In genomic region chr4:89752932-89753598, GRCh38 we compare ENCODE assay signal across 8 cellular contexts.
DNase-seq lines count a peak whose midpoint lies in the region; ATAC-seq and TF ChIP-seq lines count a peak whose summit lies in the region.

No MANE protein-coding gene starts in this region.

- H3K27me3 Mint-ChIP-seq in chondrocyte (ENCODE audit: low read depth): no peaks in the 10 kb centered on the region
- H3K27me3 Mint-ChIP-seq in mesothelial cell of epicardium (ENCODE audit: low read depth): no peaks in the 10 kb centered on the region
- H3K27me3 Mint-ChIP-seq in glutamatergic neuron (ENCODE audit: unreplicated experiment): no peaks in the 10 kb centered on the region

- CTCF ChIA-PET in AG04450 (lab: Charles Lee): interaction anchor here (0.7 kb wide), 1 partner anchor 12 kb away, joined by 5 read pairs; no protein-coding TSS in a partner anchor

- no peaks in the 10 kb centered on the region for H3K27me3 ChIP-seq in AG04450 (ENCODE audit: control insufficient read depth, insufficient read depth, low read length)

- H3K36me3 Mint-ChIP-seq in chondrocyte (ENCODE audit: low read depth): no peaks in the 10 kb centered on the region
- H3K36me3 Mint-ChIP-seq in mesothelial cell of epicardium: no peaks in the 10 kb centered on the region
- H3K36me3 Mint-ChIP-seq in glutamatergic neuron (ENCODE audit: unreplicated experiment): no peaks in the 10 kb centered on the region

- H3K4me3 ChIP-seq in AG04450 (ENCODE audit: low read depth, low read length): peak overlapping the region; percentile 17

- TF ChIP-seq CTCF in AG04450 (IDR thresholded peaks at IDR 0.05; ENCODE audit: low read depth, low read length): no peak
- TF ChIP-seq CTCF in chondrocyte (IDR thresholded peaks at IDR 0.05): no peak
- no peak for TF ChIP-seq CTCF in mesothelial cell of epicardium (IDR thresholded peaks at IDR 0.05; ENCODE audit: unreplicated experiment)
- TF ChIP-seq CTCF in glutamatergic neuron (IDR thresholded peaks at IDR 0.05; ENCODE audit: partially characterized antibody, unreplicated experiment): no peak

- H3K27ac Mint-ChIP-seq in chondrocyte (ENCODE audit: unreplicated experiment) (peak overlapping the region; percentile 74), mesothelial cell of epicardium (peak overlapping the region; percentile 77), glutamatergic neuron (ENCODE audit: unreplicated experiment) (no peak overlapping the region)

- DNase-seq in AG04450 (ENCODE audit: low read depth, low spot score): peak; percentile 86
- peak; percentile 6 for DNase-seq in NCI-H2107 (lab: John Stamatoyannopoulos, UW)
- no peak for DNase-seq in chondrocyte (ENCODE audit: low spot score)
- no peak for DNase-seq in mesothelial cell of epicardium (ENCODE audit: low spot score in 2 of 2, unreplicated experiment in 2 of 2)
- DNase-seq in NCI-H187 (lab: John Stamatoyannopoulos, UW): no peak
- no peak for DNase-seq in NCI-H1436 (lab: John Stamatoyannopoulos, UW)
- no peak for DNase-seq in glutamatergic neuron

- H3K9me3 Mint-ChIP-seq in chondrocyte (ENCODE audit: low read depth) (no peaks in the 10 kb centered on the region), mesothelial cell of epicardium (no peaks in the 10 kb centered on the region), glutamatergic neuron (ENCODE audit: unreplicated experiment) (no peaks in the 10 kb centered on the region)

- H3K4me3 Mint-ChIP-seq in chondrocyte (ENCODE audit: unreplicated experiment): no peak overlapping the region
- H3K4me3 Mint-ChIP-seq in mesothelial cell of epicardium: no peak overlapping the region
- H3K4me3 Mint-ChIP-seq in glutamatergic neuron (ENCODE audit: unreplicated experiment): no peak overlapping the region

- no peaks in the 10 kb centered on the region for H3K9me3 ChIP-seq in AG04450 (ENCODE audit: control insufficient read depth, insufficient read depth, low read length)

- ATAC-seq in HG03045 (IDR thresholded peaks at IDR 0.05; ENCODE audit: unreplicated experiment): no peak

- peaks cover 15% of the 10 kb centered on the region for H3K4me1 Mint-ChIP-seq in chondrocyte (ENCODE audit: low read depth)
- peaks cover 48% of the 10 kb centered on the region for H3K4me1 Mint-ChIP-seq in mesothelial cell of epicardium
- peaks cover 16% of the 10 kb centered on the region for H3K4me1 Mint-ChIP-seq in glutamatergic neuron (ENCODE audit: low read depth, unreplicated experiment)

- H3K27ac ChIP-seq in AG04450 (ENCODE audit: low read depth, low read length): peak overlapping the region; percentile 94

- POLR2A ChIA-PET in AG04450 (lab: Yijun Ruan, JAX): no interaction called here

Comparison
In these comparisons a context has a peak if more than half of its experiments do, and no peak if none do; other contexts are left out.
1. DNase-seq: peak in AG04450 (single experiment) and NCI-H2107 (single experiment); none in chondrocyte (single experiment), mesothelial cell of epicardium (0 of 2), NCI-H187 (0 of 2), NCI-H1436 (single experiment) and glutamatergic neuron (single experiment).